In the genomic region with DNA sequence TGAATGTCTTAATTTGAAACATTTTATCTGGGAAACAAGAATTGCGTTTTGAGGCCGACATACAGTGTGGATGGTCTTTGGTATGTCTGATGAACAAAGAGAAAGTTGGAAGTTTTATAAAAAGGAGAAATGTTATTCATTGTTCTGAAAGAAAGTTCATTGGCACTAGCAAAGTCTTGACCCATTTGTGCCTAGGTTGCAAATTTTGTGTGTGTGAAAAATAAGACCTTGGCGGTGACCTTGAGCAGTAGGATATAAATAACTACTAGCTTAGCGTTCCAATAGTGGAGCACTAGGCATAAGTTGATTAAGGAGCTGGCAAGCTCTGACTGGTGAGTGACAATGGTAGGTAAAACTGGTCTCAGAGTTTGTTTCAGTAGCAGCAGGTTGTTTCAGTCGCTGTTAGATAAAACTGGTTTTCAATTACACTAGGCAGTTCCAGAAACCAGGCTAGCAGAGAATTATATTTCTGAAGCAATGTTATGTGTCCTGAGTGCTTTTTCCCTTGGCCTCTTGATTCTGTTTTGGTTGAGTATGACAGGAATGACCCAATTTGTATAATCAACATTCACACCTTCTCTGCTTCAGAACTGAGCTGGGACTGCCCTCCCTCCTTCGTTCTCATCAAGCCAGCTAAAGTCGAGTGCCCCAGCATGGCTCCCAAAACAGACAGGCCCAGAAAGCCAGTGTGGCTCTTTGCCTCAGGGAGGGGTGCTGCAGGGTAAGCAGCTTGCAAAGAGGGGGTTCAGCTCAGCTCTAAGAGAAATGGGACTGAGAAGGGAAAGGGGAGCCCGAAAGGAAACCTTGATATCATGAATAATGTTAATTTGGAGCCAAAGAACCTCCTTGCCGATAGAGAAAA, we compare ENCODE assay signal across 17 cellular contexts.
DNase-seq lines count a peak whose midpoint lies in the region; ATAC-seq, FAIRE-seq and TF ChIP-seq lines count a peak whose summit lies in the region.
"Had no signal": no experiment of that assay in that cellular context is flagged by ENCODE, and none has a peak within 500 bp of the region (broad histone marks: within the 10 kb centered on the region; RNA-seq: fewer than 3 reads in every experiment).

No MANE protein-coding gene starts in this region.

- no peaks in the 10 kb centered on the region for H3K9me1 ChIP-seq in IMR-90 (ENCODE audit: insufficient read depth, low read length)

- H4K20me1 ChIP-seq in IMR-90 (ENCODE audit: insufficient read depth, low read length) (no peaks in the 10 kb centered on the region), H1 (replicated peaks in 1 of 2; ENCODE audit: control insufficient read depth in 1 of 2, insufficient read depth in 2 of 2, low read length in 2 of 2) (no peaks in the 10 kb centered on the region)

- H2BK12ac ChIP-seq in H1 (ENCODE audit: low read depth, low read length), result no peak overlapping the region

- no peaks in the 10 kb centered on the region for H3K9me3 ChIP-seq in IMR-90 (ENCODE audit: control insufficient read depth, insufficient read depth, low read length)
- H3K9me3 ChIP-seq in H1 (ENCODE audit: insufficient read depth in 2 of 2, low read depth in 1 of 2, low read length in 1 of 2), result peaks cover 0 to 7% of the 10 kb centered on the region in 2 experiments; a peak in 1 of 4 replicates
- no peaks in the 10 kb centered on the region for H3K9me3 ChIP-seq in left ventricle myocardium inferior (replicated peaks)
- no peaks in the 10 kb centered on the region for H3K9me3 ChIP-seq in testis

- no peak for ATAC-seq in IMR-90 (ENCODE audit: low read depth)
- ATAC-seq: CD8-positive, alpha-beta T cell had no signal

- no peak for TF ChIP-seq EP300 in H1 (IDR thresholded peaks at IDR 0.05; ENCODE audit: borderline replicate concordance in 1 of 2, low read depth in 2 of 2, low read length in 2 of 2)

- POLR2A ChIA-PET in IMR-90 (lab: Charles Lee; ENCODE audit: unreplicated experiment), result no interaction called here
- POLR2A ChIA-PET in H1 (lab: Charles Lee; ENCODE audit: partially characterized antibody), result no interaction called here

- H3K9ac ChIP-seq in IMR-90 (ENCODE audit: low read depth, low read length), result no peak overlapping the region
- H3K9ac ChIP-seq in H1 (replicated peaks in 1 of 4; ENCODE audit: extremely low read depth in 1 of 4, low read depth in 3 of 4, low read length in 3 of 4), result no peak overlapping the region
- H3K9ac ChIP-seq: GM23248 had no signal

- no peaks in the 10 kb centered on the region for H3K36me3 ChIP-seq in IMR-90 (ENCODE audit: control insufficient read depth, insufficient read depth, low read length)
- no peaks in the 10 kb centered on the region for H3K36me3 ChIP-seq in H1 (ENCODE audit: control insufficient read depth in 2 of 4, insufficient read depth in 4 of 4, low read length in 3 of 4)
- H3K36me3 ChIP-seq in left ventricle myocardium inferior, result no peaks in the 10 kb centered on the region
- no peaks in the 10 kb centered on the region for H3K36me3 ChIP-seq in testis (ENCODE audit: low read depth, missing control alignments)

- H3K14ac ChIP-seq in IMR-90 (replicated peaks; ENCODE audit: low read depth, low read length), result no peak overlapping the region
- H3K14ac ChIP-seq in H1 (ENCODE audit: insufficient read length), result no peak overlapping the region

- H3K79me2 ChIP-seq in H1 (ENCODE audit: control insufficient read depth in 1 of 2, insufficient read depth in 2 of 2, low read length in 2 of 2), result no peaks in the 10 kb centered on the region

- H2AFZ ChIP-seq in IMR-90 (replicated peaks; ENCODE audit: low read length, poor library complexity), result no peak overlapping the region
- no peak overlapping the region for H2AFZ ChIP-seq in H1 (ENCODE audit: low read length)
- H2AFZ ChIP-seq: GM23248 had no signal

- dilution Hi-C loops in IMR-90 (cut with HindIII; ENCODE audit: low sequenced_read_pairs, unreplicated experiment), result no loop called here

- H3K79me1 ChIP-seq in IMR-90 (ENCODE audit: low read depth in 1 of 2, low read length in 2 of 2), result no peaks in the 10 kb centered on the region
- H3K79me1 ChIP-seq in H1 (ENCODE audit: low read depth, low read length), result no peaks in the 10 kb centered on the region

- H3K4me2 ChIP-seq in IMR-90 (ENCODE audit: low read depth, low read length), result no peak overlapping the region
- H3K4me2 ChIP-seq in H1 (ENCODE audit: insufficient read depth in 1 of 2, low read depth in 2 of 2, low read length in 2 of 2), result no peak overlapping the region

- H2BK20ac ChIP-seq in IMR-90 (ENCODE audit: low read depth, low read length), result no peak overlapping the region
- H2BK20ac ChIP-seq in H1 (ENCODE audit: low read length), result no peak overlapping the region

- H2AK5ac ChIP-seq in IMR-90 (ENCODE audit: low read depth, low read length), result no peak overlapping the region
- H2AK5ac ChIP-seq in H1 (ENCODE audit: low read depth, low read length), result no peak overlapping the region

- H2BK15ac ChIP-seq in IMR-90 (ENCODE audit: low read depth, low read length) (no peak overlapping the region), H1 (ENCODE audit: low read length) (no peak overlapping the region)

- no peak overlapping the region for H3K56ac ChIP-seq in IMR-90 (ENCODE audit: extremely low read depth, insufficient read depth, low read length)
- no peak overlapping the region for H3K56ac ChIP-seq in H1 (replicated peaks; ENCODE audit: insufficient read length, low read depth, low read length)

- intact Hi-C loops in IMR-90 (cut with micrococcal nuclease), result no loop called here
- intact Hi-C loops in left ventricle myocardium inferior (cut with micrococcal nuclease), result no loop called here
- intact Hi-C loops in testis (cut with DNase I; ENCODE audit: low total_unique reads), result no loop called here

- BruUV-seq in IMR-90 (replicated peaks; lab: Mats Ljungman, UMichigan), result no TSS peak

- TF ChIP-seq RAD21 in IMR-90 (IDR thresholded peaks at IDR 0.05; ENCODE audit: low read length), result no peak
- no peak for TF ChIP-seq RAD21 in H1 (IDR thresholded peaks at IDR 0.05 in 1 of 2, conservative IDR thresholded peaks at IDR 0.05 in 1 of 2; ENCODE audit: low read depth in 2 of 2, low read length in 2 of 2)

- TF ChIP-seq CTCF in IMR-90 (conservative IDR thresholded peaks at IDR 0.05; ENCODE audit: low read depth, low read length) (no peak), H1 (IDR thresholded peaks at IDR 0.05; ENCODE audit: control extremely low read depth in 1 of 3, insufficient read depth in 1 of 3, low read depth in 1 of 3, low read length in 3 of 3) (no peak), left ventricle myocardium inferior (IDR thresholded peaks at IDR 0.05; ENCODE audit: borderline replicate concordance) (no peak), testis (IDR thresholded peaks at IDR 0.05) (no peak)

- no peak overlapping the region for H4K5ac ChIP-seq in IMR-90 (ENCODE audit: low read depth, low read length)
- no peak overlapping the region for H4K5ac ChIP-seq in H1 (ENCODE audit: insufficient read length, low read depth, low read length)

- H3K27me3 ChIP-seq in IMR-90 (ENCODE audit: control insufficient read depth, insufficient read depth, low read length) (no peaks in the 10 kb centered on the region), H1 (replicated peaks in 1 of 4; ENCODE audit: control insufficient read depth in 3 of 4, extremely low read depth in 1 of 4, insufficient read depth in 3 of 4, low read length in 3 of 4) (no peaks in the 10 kb centered on the region), left ventricle myocardium inferior (ENCODE audit: low read depth) (no peaks in the 10 kb centered on the region), testis (no peaks in the 10 kb centered on the region)

- DNase-seq in IMR-90 (no peak), H1 (ENCODE audit: low read depth in 1 of 2, low spot score in 2 of 2) (no peak), left ventricle myocardium inferior (no peak), testis (no peak), NCI-H2171 (lab: John Stamatoyannopoulos, UW) (no peak), HPDE6-E6E7 (ENCODE audit: extremely low spot score) (no peak)
- DNase-seq: CD8-positive, alpha-beta T cell; COR-L47; DMS153; DMS79 treated with DMSO at 0.1 percent for 48 hours; EL; GM23248; H7 had no signal

- H3K23me2 ChIP-seq in H1 (ENCODE audit: low read depth, low read length), result no peaks in the 10 kb centered on the region

- no peak overlapping the region for H2AK9ac ChIP-seq in IMR-90 (replicated peaks; ENCODE audit: low read depth, low read length, poor library complexity)

- H3K4ac ChIP-seq in IMR-90 (ENCODE audit: low read depth, low read length) (no peak overlapping the region), H1 (replicated peaks; ENCODE audit: insufficient read length, low read depth, low read length) (no peak overlapping the region)

- H2BK120ac ChIP-seq in IMR-90 (ENCODE audit: low read depth, low read length) (no peak overlapping the region), H1 (replicated peaks; ENCODE audit: low read depth, low read length) (no peak overlapping the region)

- WGBS in IMR-90 (ENCODE audit: extremely low coverage in 2 of 2, insufficient read length in 1 of 2), 2 experiments, result 48% methylated on average over 5 of the region's 9 CpGs; no CpG with 5 or more reads in 1 of the 2 experiments
- WGBS in H1 (ENCODE audit: extremely low coverage in 1 of 2, insufficient coverage in 1 of 2, insufficient read length in 1 of 2, insufficient replicate concordance in 2 of 2, low coverage in 1 of 2, low lambda C conversion rate in 2 of 2, missing lambda C conversion rate in 1 of 2), 2 experiments, result 82% methylated on average over 9 of the region's 9 CpGs; no CpG with 5 or more reads in 1 of the 2 experiments
- WGBS in testis, 2 donors, result 59 to 69% methylated on average over 9 of the region's 9 CpGs

- H2BK5ac ChIP-seq in IMR-90 (ENCODE audit: low read depth, low read length, poor library complexity, severe bottlenecking), result no peak overlapping the region
- H2BK5ac ChIP-seq in H1 (ENCODE audit: low read depth, low read length), result no peak overlapping the region

- FAIRE-seq in H1 (lab: Jason Lieb, UNC), result peak; percentile 13
- FAIRE-seq: D721Med, G401.6, GM12891, HTR-8/SVneo had no signal

- H4K8ac ChIP-seq in IMR-90 (ENCODE audit: low read depth in 2 of 2, low read length in 2 of 2), result no peak overlapping the region
- no peak overlapping the region for H4K8ac ChIP-seq in H1 (ENCODE audit: extremely low read depth, insufficient read depth, low read length)

- H3K4me1 ChIP-seq in IMR-90 (ENCODE audit: control insufficient read depth, insufficient read depth, low read length), result no peaks in the 10 kb centered on the region
- H3K4me1 ChIP-seq in H1 (replicated peaks in 1 of 4; ENCODE audit: control insufficient read depth in 3 of 4, insufficient read depth in 4 of 4, low read length in 3 of 4), result peaks cover 0 to 4% (median 2%) of the 10 kb centered on the region in 4 experiments; a peak in 3 of 7 replicates
- H3K4me1 ChIP-seq in left ventricle myocardium inferior, result peaks cover 14% of the 10 kb centered on the region
- peaks cover 15% of the 10 kb centered on the region for H3K4me1 ChIP-seq in testis

- H3K4me3 ChIP-seq in IMR-90 (ENCODE audit: insufficient read depth, low read depth, low read length) (no peak overlapping the region), H1 (ENCODE audit: extremely low read depth in 1 of 4, insufficient read depth in 2 of 4, low read depth in 3 of 4, low read length in 4 of 4) (no peak overlapping the region), left ventricle myocardium inferior (no peak overlapping the region), testis (no peak overlapping the region)
- H3K4me3 ChIP-seq: GM23248 had no signal

- H3K27ac ChIP-seq in IMR-90 (ENCODE audit: insufficient read depth, low read length) (no peak overlapping the region), H1 (ENCODE audit: low read depth, low read length) (no peak overlapping the region), left ventricle myocardium inferior (replicated peaks) (peak overlapping the region; percentile 49), testis (peak overlapping the region; percentile 15 to 55)
- H3K27ac ChIP-seq: GM23248 had no signal

- CTCF ChIA-PET in IMR-90 (lab: Yijun Ruan, JAX) (no interaction called here), H1 (lab: Charles Lee; ENCODE audit: partially characterized antibody) (interaction anchor here (1.0 to 13.1 kb wide), 5 partner anchors 9 to 83 kb away, joined by 3 to 149 read pairs (median 3); no protein-coding TSS in a partner anchor)

- no peak overlapping the region for H4K91ac ChIP-seq in IMR-90 (ENCODE audit: insufficient read depth, low read depth, low read length)
- no peak overlapping the region for H4K91ac ChIP-seq in H1 (replicated peaks; ENCODE audit: insufficient read length, low read length)

- H3K23ac ChIP-seq in IMR-90 (ENCODE audit: low read depth, low read length) (no peak overlapping the region), H1 (ENCODE audit: insufficient read length) (no peak overlapping the region)

- TF ChIP-seq POLR2A in IMR-90 (IDR thresholded peaks at IDR 0.05; ENCODE audit: low read depth, low read length) (no peak), H1 (IDR thresholded peaks at IDR 0.05; ENCODE audit: control extremely low read depth in 1 of 2, low read depth in 2 of 2, low read length in 2 of 2) (no peak), testis (IDR thresholded peaks at IDR 0.05) (no peak)

- in situ Hi-C loops in IMR-90 (cut with MboI; ENCODE audit: low sequenced_read_pairs), result no loop called here

- H3K18ac ChIP-seq in IMR-90 (ENCODE audit: low read depth, low read length) (no peak overlapping the region), H1 (ENCODE audit: extremely low read depth, low read length) (no peak overlapping the region)

Comparison
In these comparisons a context has a peak if more than half of its experiments do, and no peak if none do; other contexts are left out.
1. H3K27ac ChIP-seq: peak in left ventricle myocardium inferior (single experiment) and testis (2 of 2); none in IMR-90 (single experiment) and H1 (single experiment).